12 cellular contexts compared by ENCODE assay signal in genomic region chr10:119461380-119461779, GRCh38.
DNase-seq lines count a peak whose midpoint lies in the region; ATAC-seq lines count a peak whose summit lies in the region.
"Had no signal": no experiment of that assay in that cellular context is flagged by ENCODE, and none has a peak within 500 bp of the region (broad histone marks: within the 10 kb centered on the region; RNA-seq: fewer than 3 reads in every experiment).

No MANE protein-coding gene starts in this region.

- peak; percentile 29 to 48 for ATAC-seq in CD4-positive, CD25-positive, alpha-beta regulatory T cell (ENCODE audit: low read depth in 2 of 2)
- ATAC-seq in GM18907 (IDR thresholded peaks at IDR 0.05; ENCODE audit: unreplicated experiment) (peak; percentile 68), HG03354 (IDR thresholded peaks at IDR 0.05; ENCODE audit: poor library complexity, severe bottlenecking, unreplicated experiment) (peak; percentile 67), GM21515 (IDR thresholded peaks at IDR 0.05; ENCODE audit: unreplicated experiment) (no peak)

- peaks cover 2% of the 10 kb centered on the region for H3K36me3 ChIP-seq in CD4-positive, CD25-positive, alpha-beta regulatory T cell (ENCODE audit: control insufficient read depth, insufficient read depth, low read length)

- peaks cover 4% of the 10 kb centered on the region for H3K4me1 ChIP-seq in CD4-positive, CD25-positive, alpha-beta regulatory T cell (ENCODE audit: control insufficient read depth, insufficient read depth, low read length, poor library complexity, severe bottlenecking)

- peaks cover 5% of the 10 kb centered on the region for H3K36me3 Mint-ChIP-seq in CD4-positive, CD25-positive, alpha-beta regulatory T cell

- no peak overlapping the region for H3K4me3 ChIP-seq in CD4-positive, CD25-positive, alpha-beta regulatory T cell (ENCODE audit: low read depth, low read length)

- no peak overlapping the region for H3K4me3 Mint-ChIP-seq in CD4-positive, CD25-positive, alpha-beta regulatory T cell

- H3K27ac ChIP-seq in CD4-positive, CD25-positive, alpha-beta regulatory T cell (ENCODE audit: insufficient read depth, low read length, poor library complexity, severe bottlenecking): no peak overlapping the region

- H3K9me3 Mint-ChIP-seq in CD4-positive, CD25-positive, alpha-beta regulatory T cell: peaks cover 0 to 4% (median 1%) of the 10 kb centered on the region in 7 donors

- no peak for DNase-seq in CD4-positive, CD25-positive, alpha-beta regulatory T cell
- DNase-seq in glomerular visceral epithelial cell (ENCODE audit: extremely low spot score): peak; percentile 73
- no peak for DNase-seq in DMS53 (lab: John Stamatoyannopoulos, UW)
- no peak for DNase-seq in T-helper 9 cell
- no peak for DNase-seq in COLO829 (ENCODE audit: low spot score)
- DNase-seq: activated CD4-positive, alpha-beta T cell treated with anti-CD3 and anti-CD28 coated beads, Interleukin-2, amount 50 U/mL, for 4 hours; DMS 273 treated with DMSO at 0.1 percent for 48 hours; NCI-H1694; retina had no signal

- no peaks in the 10 kb centered on the region for H3K27me3 ChIP-seq in CD4-positive, CD25-positive, alpha-beta regulatory T cell (ENCODE audit: control insufficient read depth, insufficient read depth, low read length)

- no peaks in the 10 kb centered on the region for H3K27me3 Mint-ChIP-seq in CD4-positive, CD25-positive, alpha-beta regulatory T cell

- H3K4me1 Mint-ChIP-seq in CD4-positive, CD25-positive, alpha-beta regulatory T cell: peaks cover 0 to 4% (median 0%) of the 10 kb centered on the region in 4 donors

- H3K27ac Mint-ChIP-seq in CD4-positive, CD25-positive, alpha-beta regulatory T cell: no peak overlapping the region

- no peaks in the 10 kb centered on the region for H3K9me3 ChIP-seq in CD4-positive, CD25-positive, alpha-beta regulatory T cell (ENCODE audit: control insufficient read depth in 2 of 2, low read length in 2 of 2)
